In the genomic region with DNA sequence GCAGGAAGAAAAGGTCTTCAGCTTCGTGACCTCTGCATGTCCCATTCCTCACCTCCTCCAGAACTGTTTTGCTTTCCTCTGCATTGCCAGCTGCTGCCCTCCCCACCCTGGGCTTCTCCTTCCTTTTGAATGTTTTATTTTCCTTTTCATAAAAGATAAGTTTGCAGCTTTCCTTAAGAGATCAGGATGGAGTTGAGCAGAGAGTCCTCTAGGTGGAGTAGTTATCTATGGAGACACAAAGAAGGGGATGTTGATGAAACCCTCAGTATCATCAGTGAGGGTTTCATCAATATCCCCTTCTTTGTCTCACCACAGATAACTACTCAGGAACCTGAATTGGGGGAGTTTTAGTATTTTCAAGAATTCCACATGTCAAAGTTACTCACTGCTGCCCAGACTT, we compare ENCODE assay signal across 10 cellular contexts. TPM values are rescaled to one million over a fixed set of nuclear protein-coding genes. Genes with fewer than 3 reads are reported as not detected.
A peak's percentile ranks its signal among the peaks of the same experiment; 100 is the strongest.
DNase-seq lines count a peak whose midpoint lies in the region; ATAC-seq, FAIRE-seq and TF ChIP-seq lines count a peak whose summit lies in the region.
"Had no signal": no experiment of that assay in that cellular context is flagged by ENCODE, and none has a peak within 500 bp of the region (broad histone marks: within the 10 kb centered on the region; RNA-seq: fewer than 3 reads in every experiment).

No MANE protein-coding gene starts in this region.

- H4K91ac ChIP-seq in H1 (replicated peaks; ENCODE audit: insufficient read length, low read length), result no peak overlapping the region

- H2AFZ ChIP-seq in H1 (ENCODE audit: low read length), result no peak overlapping the region

- no peaks in the 10 kb centered on the region for H3K36me3 ChIP-seq in H1 (ENCODE audit: control insufficient read depth in 2 of 4, insufficient read depth in 4 of 4, low read length in 3 of 4)

- TF ChIP-seq RAD21 in H1 (IDR thresholded peaks at IDR 0.05 in 1 of 2, conservative IDR thresholded peaks at IDR 0.05 in 1 of 2; ENCODE audit: low read depth in 2 of 2, low read length in 2 of 2), result peak; percentile 55 to 57

- no peaks in the 10 kb centered on the region for H3K9me3 Mint-ChIP-seq in osteocyte (ENCODE audit: unreplicated experiment)
- H3K9me3 Mint-ChIP-seq: activated naive CD4-positive, alpha-beta T cell treated with anti-CD3 and anti-CD28 coated beads, Interleukin-2, amount 50 U/mL, for 24 hours had no signal

- WGBS in H1 (ENCODE audit: extremely low coverage in 1 of 2, insufficient coverage in 1 of 2, insufficient read length in 1 of 2, insufficient replicate concordance in 2 of 2, low coverage in 1 of 2, low lambda C conversion rate in 2 of 2, missing lambda C conversion rate in 1 of 2), 2 experiments, result 78% methylated on average over 1 of the region's 1 CpG; no CpG with 5 or more reads in 1 of the 2 experiments

- no peaks in the 10 kb centered on the region for H3K27me3 ChIP-seq in H1 (replicated peaks in 1 of 4; ENCODE audit: control insufficient read depth in 3 of 4, extremely low read depth in 1 of 4, insufficient read depth in 3 of 4, low read length in 3 of 4)

- POLR2A ChIA-PET in H1 (lab: Charles Lee; ENCODE audit: partially characterized antibody), result interaction anchor here (0.8 kb wide), 1 partner anchor 77 kb away, joined by 4 read pairs; no protein-coding TSS in a partner anchor

- peaks cover 73% of the 10 kb centered on the region for H3K27me3 Mint-ChIP-seq in osteocyte (ENCODE audit: unreplicated experiment)

- ATAC-seq in GM19452 (IDR thresholded peaks at IDR 0.05; ENCODE audit: unreplicated experiment) (no peak), HG02642 (IDR thresholded peaks at IDR 0.05; ENCODE audit: poor library complexity, unreplicated experiment) (no peak)

- no peak overlapping the region for H3K27ac Mint-ChIP-seq in osteocyte (ENCODE audit: unreplicated experiment)
- H3K27ac Mint-ChIP-seq: activated naive CD4-positive, alpha-beta T cell treated with anti-CD3 and anti-CD28 coated beads, Interleukin-2, amount 50 U/mL, for 24 hours had no signal

- H4K20me1 ChIP-seq in H1 (replicated peaks in 1 of 2; ENCODE audit: control insufficient read depth in 1 of 2, insufficient read depth in 2 of 2, low read length in 2 of 2), result peaks cover 0 to 2% of the 10 kb centered on the region in 2 experiments

- no peak overlapping the region for H3K27ac ChIP-seq in H1 (ENCODE audit: low read depth, low read length)

- H3K4me3 ChIP-seq in H1 (ENCODE audit: extremely low read depth in 1 of 4, insufficient read depth in 2 of 4, low read depth in 3 of 4, low read length in 4 of 4), result no peak overlapping the region

- H2BK20ac ChIP-seq in H1 (ENCODE audit: low read length), result no peak overlapping the region; the same call in 1 of the 2 replicates

- H3K4me1 ChIP-seq in H1 (replicated peaks in 1 of 4; ENCODE audit: control insufficient read depth in 3 of 4, insufficient read depth in 4 of 4, low read length in 3 of 4), result peaks cover 0 to under 1% (median 0%) of the 10 kb centered on the region in 4 experiments; a peak in 1 of 7 replicates

- H3K23ac ChIP-seq in H1 (ENCODE audit: insufficient read length), result no peak overlapping the region

- H3K79me2 ChIP-seq in H1 (ENCODE audit: control insufficient read depth in 1 of 2, insufficient read depth in 2 of 2, low read length in 2 of 2), result no peaks in the 10 kb centered on the region

- CTCF ChIA-PET in H1 (lab: Charles Lee; ENCODE audit: partially characterized antibody), result interaction anchor here (0.6 to 4.2 kb wide), 28 partner anchors 10 to 1467 kb away, joined by 3 to 26 read pairs (median 4); no protein-coding TSS in a partner anchor

- H3K36me3 Mint-ChIP-seq in osteocyte (ENCODE audit: unreplicated experiment), result no peaks in the 10 kb centered on the region
- H3K36me3 Mint-ChIP-seq: activated naive CD4-positive, alpha-beta T cell treated with anti-CD3 and anti-CD28 coated beads, Interleukin-2, amount 50 U/mL, for 24 hours had no signal

- no peak overlapping the region for H3K4me3 Mint-ChIP-seq in osteocyte (ENCODE audit: unreplicated experiment)
- H3K4me3 Mint-ChIP-seq: activated naive CD4-positive, alpha-beta T cell treated with anti-CD3 and anti-CD28 coated beads, Interleukin-2, amount 50 U/mL, for 24 hours had no signal

- no peak for TF ChIP-seq EP300 in H1 (IDR thresholded peaks at IDR 0.05; ENCODE audit: borderline replicate concordance in 1 of 2, low read depth in 2 of 2, low read length in 2 of 2)

- H3K9me3 ChIP-seq in H1 (ENCODE audit: insufficient read depth in 2 of 2, low read depth in 1 of 2, low read length in 1 of 2), result no peaks in the 10 kb centered on the region

- H3K4ac ChIP-seq in H1 (replicated peaks; ENCODE audit: insufficient read length, low read depth, low read length), result no peak overlapping the region

- no peaks in the 10 kb centered on the region for H3K23me2 ChIP-seq in H1 (ENCODE audit: low read depth, low read length)

- H3K9ac ChIP-seq in H1 (replicated peaks in 1 of 4; ENCODE audit: extremely low read depth in 1 of 4, low read depth in 3 of 4, low read length in 3 of 4), result no peak overlapping the region

- H3K4me1 Mint-ChIP-seq in osteocyte (ENCODE audit: unreplicated experiment), result no peaks in the 10 kb centered on the region
- H3K4me1 Mint-ChIP-seq: activated naive CD4-positive, alpha-beta T cell treated with anti-CD3 and anti-CD28 coated beads, Interleukin-2, amount 50 U/mL, for 24 hours had no signal

- H2AK5ac ChIP-seq in H1 (ENCODE audit: low read depth, low read length), result no peak overlapping the region

- H3K79me1 ChIP-seq in H1 (ENCODE audit: low read depth, low read length), result no peaks in the 10 kb centered on the region

- H2BK120ac ChIP-seq in H1 (replicated peaks; ENCODE audit: low read depth, low read length), result no peak overlapping the region

- no peak overlapping the region for H3K14ac ChIP-seq in H1 (ENCODE audit: insufficient read length)

- H4K5ac ChIP-seq in H1 (ENCODE audit: insufficient read length, low read depth, low read length), result no peak overlapping the region

- H3K18ac ChIP-seq in H1 (ENCODE audit: extremely low read depth, low read length), result no peak overlapping the region

- no peak overlapping the region for H3K4me2 ChIP-seq in H1 (ENCODE audit: insufficient read depth in 1 of 2, low read depth in 2 of 2, low read length in 2 of 2)

- H4K8ac ChIP-seq in H1 (ENCODE audit: extremely low read depth, insufficient read depth, low read length), result no peak overlapping the region

- no peak overlapping the region for H2BK12ac ChIP-seq in H1 (ENCODE audit: low read depth, low read length)

- H2BK15ac ChIP-seq in H1 (ENCODE audit: low read length), result no peak overlapping the region

- no peak overlapping the region for H3K56ac ChIP-seq in H1 (replicated peaks; ENCODE audit: insufficient read length, low read depth, low read length)

- DNase-seq in NCI-H2196 (lab: John Stamatoyannopoulos, UW; ENCODE audit: unreplicated experiment) (peak; percentile 14), NCI-H2196 treated with DMSO at 0.1 percent for 48 hours (lab: John Stamatoyannopoulos, UW; ENCODE audit: unreplicated experiment) (no peak), NAMALWA (ENCODE audit: low spot score) (peak; percentile 50), H1 (ENCODE audit: low read depth in 1 of 2, low spot score in 2 of 2) (no peak), osteocyte (ENCODE audit: extremely low spot score, unreplicated experiment) (no peak), T-helper 9 cell (no peak)
- DNase-seq: C1 segment of cervical spinal cord had no signal

- no peak overlapping the region for H2BK5ac ChIP-seq in H1 (ENCODE audit: low read depth, low read length)

- TF ChIP-seq POLR2A in H1 (IDR thresholded peaks at IDR 0.05; ENCODE audit: control extremely low read depth in 1 of 2, low read depth in 2 of 2, low read length in 2 of 2), result no peak

- TF ChIP-seq CTCF in H1 (IDR thresholded peaks at IDR 0.05; ENCODE audit: control extremely low read depth in 1 of 3, insufficient read depth in 1 of 3, low read depth in 1 of 3, low read length in 3 of 3), result peak in 1 of 3 experiments; percentile 44; a peak in 2 of 4 replicates
- TF ChIP-seq CTCF in osteocyte (IDR thresholded peaks at IDR 0.05), result peak; percentile 57

- FAIRE-seq in H1 (lab: Jason Lieb, UNC), result no peak

TF ChIP-seq in H1, 55 proteins besides CTCF, POLR2A, EP300 and RAD21:
- TF ChIP-seq ASH2L (IDR thresholded peaks at IDR 0.05; ENCODE audit: low read length), result no peak
- no peak for TF ChIP-seq JUND (IDR thresholded peaks at IDR 0.05; ENCODE audit: low read length)
- TF ChIP-seq EZH2 (IDR thresholded peaks at IDR 0.05; ENCODE audit: low read depth, low read length, severe bottlenecking), result no peak
- no peak for TF ChIP-seq TEAD4 (IDR thresholded peaks at IDR 0.05; ENCODE audit: low read depth, low read length)
- no peak for TF ChIP-seq MAFK (IDR thresholded peaks at IDR 0.05; ENCODE audit: low read depth, low read length)
- TF ChIP-seq SIRT6 (IDR thresholded peaks at IDR 0.05; ENCODE audit: low read length), result no peak
- no peak for TF ChIP-seq CHD2 (IDR thresholded peaks at IDR 0.05; ENCODE audit: low read length)
- no peak for TF ChIP-seq CTBP2 (IDR thresholded peaks at IDR 0.05; ENCODE audit: borderline replicate concordance, insufficient read depth, insufficient read length, low read length)
- TF ChIP-seq CBX8 (IDR thresholded peaks at IDR 0.05; ENCODE audit: borderline replicate concordance, low read depth, low read length), result no peak

RNA-seq across cellular contexts. Expression of a gene that starts 19.0 kb away (rescaled TPM):
- total RNA-seq in H1 (2021; fragmentation: NEBNext Ultra II Directional; extraction: Animal tissue kit (Norgen Biotek cat#: 25700)), result 71.8 and 74.6 TPM in 2 replicates
- 38.1 and 42.9 TPM in 2 replicates for polyA plus RNA-seq in H1 (2011; rRNA removed)
- 52.2 TPM for polyA plus RNA-seq in H1 (2011; cell fraction: cytosol; rRNA removed)
- 67.4 TPM for polyA plus RNA-seq in H1 (2011; cell fraction: nucleus; rRNA removed)
- polyA plus RNA-seq in H1 (2012, experiment 1 of 2), result 30.1 to 51.5 TPM (median 43.0 TPM) in 4 replicates
- polyA plus RNA-seq in H1 (2012, experiment 2 of 2), result 2.4 TPM
- polyA plus RNA-seq in H1 (2013, experiment 1 of 2), result 67.8 TPM
- polyA plus RNA-seq in H1 (2013, experiment 2 of 2), result 60.3 TPM
- 64.8 and 91.5 TPM in 2 replicates for polyA minus RNA-seq in H1 (2011; rRNA and poly(A)+ RNA removed)
- polyA minus RNA-seq in H1 (2011; cell fraction: cytosol; rRNA and poly(A)+ RNA removed), result 52.4 TPM
- 170 TPM for polyA minus RNA-seq in H1 (2011; cell fraction: nucleus; rRNA and poly(A)+ RNA removed)
- total RNA-seq in osteocyte, result 58.6 and 63.1 TPM in 2 replicates

Comparison
In these comparisons a context has a peak if more than half of its experiments do, and no peak if none do; other contexts are left out.
1. DNase-seq: peak in NCI-H2196 (single experiment) and NAMALWA (single experiment); none in NCI-H2196 treated with DMSO at 0.1 percent for 48 hours (single experiment), H1 (0 of 2), osteocyte (single experiment) and T-helper 9 cell (single experiment).